In the genomic region with DNA sequence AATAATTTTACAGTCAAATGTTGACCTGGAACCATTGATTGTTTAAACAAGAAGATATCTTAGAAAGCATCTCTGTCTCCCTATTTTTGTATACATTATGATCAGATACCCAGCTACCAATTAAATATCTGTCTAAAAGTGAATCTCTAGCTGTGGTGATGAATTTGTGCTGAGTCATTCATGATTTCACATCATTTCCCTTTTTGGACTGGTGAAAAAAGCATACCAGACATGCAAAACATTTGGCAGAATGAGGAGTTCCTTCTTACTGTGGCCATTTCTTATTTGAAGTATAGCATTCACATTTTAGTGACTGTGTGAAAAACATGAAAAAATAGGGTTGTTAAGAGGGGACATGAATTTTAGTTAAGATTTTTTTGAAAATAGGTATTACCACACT, we compare ENCODE assay signal across 8 cellular contexts.
A peak's percentile ranks its signal among the peaks of the same experiment; 100 is the strongest.
DNase-seq lines count a peak whose midpoint lies in the region; ATAC-seq and TF ChIP-seq lines count a peak whose summit lies in the region.

No MANE protein-coding gene starts in this region.

- H3K4me1 ChIP-seq in A673 (ENCODE audit: insufficient read depth, low read length, poor library complexity, severe bottlenecking) (peaks cover 10% of the 10 kb centered on the region), smooth muscle cell (ENCODE audit: low read depth) (peaks cover 5% of the 10 kb centered on the region), neuronal stem cell (ENCODE audit: control insufficient read depth in 2 of 2, insufficient read depth in 1 of 2, low read depth in 1 of 2, low read length in 2 of 2) (no peaks in the 10 kb centered on the region)

- no peak overlapping the region for H4K8ac ChIP-seq in neuronal stem cell (ENCODE audit: low read depth, low read length)

- DNase-seq in A673 (ENCODE audit: low spot score) (peak; percentile 30), smooth muscle cell (lab: John Stamatoyannopoulos, UW; ENCODE audit: unreplicated experiment) (no peak), neuronal stem cell (ENCODE audit: low spot score) (no peak), coronary artery (ENCODE audit: low spot score) (no peak)
- no peak for DNase-seq in activated CD8-positive, alpha-beta T cell treated with anti-CD3 and anti-CD28 coated beads for 36 hours

- no peak overlapping the region for H2BK15ac ChIP-seq in neuronal stem cell (ENCODE audit: low read length)

- H3F3A ChIP-seq in smooth muscle cell (ENCODE audit: low read depth): peaks cover 5% of the 10 kb centered on the region

- H2AFZ ChIP-seq in smooth muscle cell (ENCODE audit: low read depth): no peak overlapping the region
- no peak overlapping the region for H2AFZ ChIP-seq in neuronal stem cell (ENCODE audit: low read length)

- H3K9me3 Mint-ChIP-seq in activated T-helper 17 cell treated with anti-CD3 and anti-CD28 coated beads, Interleukin-2, amount 50 U/mL, for 72 hours: no peaks in the 10 kb centered on the region
- H3K9me3 Mint-ChIP-seq in activated CD8-positive, alpha-beta T cell treated with anti-CD3 and anti-CD28 coated beads for 36 hours: no peaks in the 10 kb centered on the region

- peak; percentile 97 for ATAC-seq in GM19351 (IDR thresholded peaks at IDR 0.05; ENCODE audit: unreplicated experiment)
- ATAC-seq in HG03354 (IDR thresholded peaks at IDR 0.05; ENCODE audit: poor library complexity, severe bottlenecking, unreplicated experiment): peak; percentile 99
- peak; percentile 34 for ATAC-seq in activated T-helper 17 cell treated with anti-CD3 and anti-CD28 coated beads, Interleukin-2, amount 50 U/mL, for 72 hours (replicated peaks)
- ATAC-seq in activated CD8-positive, alpha-beta T cell treated with anti-CD3 and anti-CD28 coated beads for 36 hours: no peak

- H3K4me3 Mint-ChIP-seq in activated T-helper 17 cell treated with anti-CD3 and anti-CD28 coated beads, Interleukin-2, amount 50 U/mL, for 72 hours: no peak overlapping the region
- H3K4me3 Mint-ChIP-seq in activated CD8-positive, alpha-beta T cell treated with anti-CD3 and anti-CD28 coated beads for 36 hours: no peak overlapping the region

- no peak overlapping the region for H4K91ac ChIP-seq in neuronal stem cell (ENCODE audit: low read depth, low read length, poor library complexity)

- no peak overlapping the region for H2BK120ac ChIP-seq in neuronal stem cell (ENCODE audit: low read depth, low read length)

- no peaks in the 10 kb centered on the region for H3K27me3 Mint-ChIP-seq in activated T-helper 17 cell treated with anti-CD3 and anti-CD28 coated beads, Interleukin-2, amount 50 U/mL, for 72 hours
- no peaks in the 10 kb centered on the region for H3K27me3 Mint-ChIP-seq in activated CD8-positive, alpha-beta T cell treated with anti-CD3 and anti-CD28 coated beads for 36 hours

- no peaks in the 10 kb centered on the region for H3K36me3 Mint-ChIP-seq in activated T-helper 17 cell treated with anti-CD3 and anti-CD28 coated beads, Interleukin-2, amount 50 U/mL, for 72 hours (ENCODE audit: low read depth)
- peaks cover 4% of the 10 kb centered on the region for H3K36me3 Mint-ChIP-seq in activated CD8-positive, alpha-beta T cell treated with anti-CD3 and anti-CD28 coated beads for 36 hours (ENCODE audit: low read depth)

- BruUV-seq in A673 (replicated peaks; lab: Mats Ljungman, UMichigan): no TSS peak

- no peak overlapping the region for H3K27ac Mint-ChIP-seq in activated T-helper 17 cell treated with anti-CD3 and anti-CD28 coated beads, Interleukin-2, amount 50 U/mL, for 72 hours
- no peak overlapping the region for H3K27ac Mint-ChIP-seq in activated CD8-positive, alpha-beta T cell treated with anti-CD3 and anti-CD28 coated beads for 36 hours

- intact Hi-C loops in A673 (cut with micrococcal nuclease; ENCODE audit: unreplicated experiment): no loop called here
- intact Hi-C loops in activated CD8-positive, alpha-beta T cell treated with anti-CD3 and anti-CD28 coated beads for 36 hours (cut with micrococcal nuclease): no loop called here

- no peak overlapping the region for H3K4ac ChIP-seq in neuronal stem cell (ENCODE audit: low read length)

- H4K20me1 ChIP-seq in smooth muscle cell (ENCODE audit: low read depth): peaks cover 3% of the 10 kb centered on the region

- no peak for TF ChIP-seq CTCF in A673 (conservative IDR thresholded peaks at IDR 0.05; ENCODE audit: low read depth, low read length)
- no peak for TF ChIP-seq CTCF in smooth muscle cell (IDR thresholded peaks at IDR 0.05; ENCODE audit: borderline replicate concordance, insufficient read depth, poor library complexity, severe bottlenecking)
- TF ChIP-seq CTCF in coronary artery (IDR thresholded peaks at IDR 0.05): no peak
- TF ChIP-seq CTCF in activated CD8-positive, alpha-beta T cell treated with anti-CD3 and anti-CD28 coated beads for 36 hours (IDR thresholded peaks at IDR 0.05): no peak

- CTCF ChIA-PET in A673 (lab: Charles Lee): no interaction called here
- CTCF ChIA-PET in activated CD8-positive, alpha-beta T cell treated with anti-CD3 and anti-CD28 coated beads for 36 hours (lab: Charles Lee): no interaction called here

- no peaks in the 10 kb centered on the region for H3K79me1 ChIP-seq in neuronal stem cell (ENCODE audit: low read depth, low read length)

- H2AK5ac ChIP-seq in neuronal stem cell (ENCODE audit: low read depth, low read length): no peak overlapping the region

- H3K27ac ChIP-seq in A673 (ENCODE audit: low read depth, low read length, poor library complexity, severe bottlenecking) (no peak overlapping the region), smooth muscle cell (ENCODE audit: low read depth) (peak overlapping the region; percentile 42), neuronal stem cell (replicated peaks; ENCODE audit: low read length) (no peak overlapping the region), coronary artery (no peak overlapping the region)

- H3K4me1 Mint-ChIP-seq in activated T-helper 17 cell treated with anti-CD3 and anti-CD28 coated beads, Interleukin-2, amount 50 U/mL, for 72 hours: peaks cover 3% of the 10 kb centered on the region
- peaks cover 15% of the 10 kb centered on the region for H3K4me1 Mint-ChIP-seq in activated CD8-positive, alpha-beta T cell treated with anti-CD3 and anti-CD28 coated beads for 36 hours (ENCODE audit: low read depth)

- no peaks in the 10 kb centered on the region for H3K27me3 ChIP-seq in A673 (replicated peaks; ENCODE audit: insufficient read depth, low read depth, low read length, poor library complexity)
- H3K27me3 ChIP-seq in smooth muscle cell (ENCODE audit: low read depth): no peaks in the 10 kb centered on the region
- H3K27me3 ChIP-seq in neuronal stem cell (ENCODE audit: control insufficient read depth in 3 of 3, insufficient read depth in 3 of 3, low read depth in 1 of 3, low read length in 3 of 3): no peaks in the 10 kb centered on the region

- H3K23ac ChIP-seq in neuronal stem cell (ENCODE audit: low read depth, low read length, poor library complexity): no peak overlapping the region

- POLR2A ChIA-PET in A673 (lab: Charles Lee; ENCODE audit: low non-redundant PET): no interaction called here
- POLR2A ChIA-PET in activated CD8-positive, alpha-beta T cell treated with anti-CD3 and anti-CD28 coated beads for 36 hours (lab: Charles Lee): no interaction called here

- no peak overlapping the region for H2BK5ac ChIP-seq in neuronal stem cell (ENCODE audit: low read length)

- peaks cover 5% of the 10 kb centered on the region for H3K79me2 ChIP-seq in smooth muscle cell (ENCODE audit: low read depth)

- H3K4me3 ChIP-seq in A673 (ENCODE audit: low read depth, low read length, poor library complexity, severe bottlenecking) (no peak overlapping the region), smooth muscle cell (no peak overlapping the region), neuronal stem cell (ENCODE audit: low read length in 2 of 2) (no peak overlapping the region), coronary artery (no peak overlapping the region)

- H3K18ac ChIP-seq in neuronal stem cell (ENCODE audit: low read length): no peak overlapping the region

- H2BK12ac ChIP-seq in neuronal stem cell (ENCODE audit: low read length): no peak overlapping the region

- no peak overlapping the region for H3K9ac ChIP-seq in smooth muscle cell (ENCODE audit: low read depth)
- no peak overlapping the region for H3K9ac ChIP-seq in neuronal stem cell (ENCODE audit: low read depth, low read length, poor library complexity)

- no peak overlapping the region for H3K14ac ChIP-seq in neuronal stem cell (ENCODE audit: low read length)

- H3K36me3 ChIP-seq in A673 (ENCODE audit: insufficient read depth, low read length, poor library complexity, severe bottlenecking) (no peaks in the 10 kb centered on the region), smooth muscle cell (ENCODE audit: low read depth) (no peaks in the 10 kb centered on the region), neuronal stem cell (replicated peaks in 1 of 2; ENCODE audit: control insufficient read depth in 2 of 2, insufficient read depth in 2 of 2, low read length in 2 of 2) (no peaks in the 10 kb centered on the region)

- H3K9me3 ChIP-seq in A673 (ENCODE audit: low read depth, low read length, poor library complexity, severe bottlenecking): no peaks in the 10 kb centered on the region
- H3K9me3 ChIP-seq in smooth muscle cell (replicated peaks; ENCODE audit: low read depth): no peaks in the 10 kb centered on the region
- no peaks in the 10 kb centered on the region for H3K9me3 ChIP-seq in neuronal stem cell (replicated peaks in 1 of 2; ENCODE audit: control insufficient read depth in 2 of 2, insufficient read depth in 1 of 2, low read depth in 1 of 2, low read length in 2 of 2)

- H3K4me2 ChIP-seq in smooth muscle cell: peak overlapping the region; percentile 56
- H3K4me2 ChIP-seq in neuronal stem cell (ENCODE audit: insufficient read depth, low read length, poor library complexity, severe bottlenecking): no peak overlapping the region
